9 cellular contexts compared by ENCODE assay signal in the genomic region with DNA sequence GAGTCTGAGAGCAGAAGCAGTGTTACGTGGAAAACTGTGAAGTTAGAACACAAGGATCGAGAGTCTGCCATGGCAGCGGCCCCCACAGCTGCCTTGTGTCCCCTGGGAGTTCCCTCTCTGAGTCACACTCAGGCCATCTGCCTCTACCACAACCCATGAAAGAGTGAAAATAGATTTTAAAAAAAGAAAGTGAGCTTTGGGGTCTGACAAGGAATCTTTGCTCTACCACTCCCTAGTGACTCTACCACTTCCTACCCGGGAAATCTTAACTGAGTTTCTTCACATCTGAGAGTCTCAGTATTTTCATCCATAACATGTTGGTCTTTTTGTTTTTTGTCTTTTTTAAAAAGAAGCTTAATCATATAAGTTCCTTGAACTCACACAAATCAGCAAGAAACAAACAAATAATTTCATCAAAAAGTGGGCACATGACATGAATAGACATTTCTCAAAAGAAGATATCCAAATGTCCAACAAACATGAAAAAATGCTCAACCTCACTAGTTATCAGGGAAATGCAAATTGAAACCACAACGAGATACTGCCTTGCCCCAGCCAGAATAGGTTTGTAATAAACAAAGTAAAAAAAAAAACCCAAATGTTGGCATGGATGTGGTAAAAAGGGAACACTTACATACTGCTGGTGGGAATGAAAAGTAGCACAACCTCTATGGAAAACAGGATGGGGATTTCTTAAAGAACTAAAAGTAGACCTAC. TPM values are rescaled to one million over a fixed set of nuclear protein-coding genes. Genes with fewer than 3 reads are reported as not detected.
DNase-seq lines count a peak whose midpoint lies in the region; ATAC-seq, FAIRE-seq and TF ChIP-seq lines count a peak whose summit lies in the region.
"Had no signal": no experiment of that assay in that cellular context is flagged by ENCODE, and none has a peak within 500 bp of the region (broad histone marks: within the 10 kb centered on the region; RNA-seq: fewer than 3 reads in every experiment).

No MANE protein-coding gene starts in this region.

- H3K36me3 ChIP-seq in A673 (ENCODE audit: insufficient read depth, low read length, poor library complexity, severe bottlenecking) (no peaks in the 10 kb centered on the region), skeletal muscle satellite cell (ENCODE audit: insufficient read depth, low read length) (no peaks in the 10 kb centered on the region)

- H3K4me3 ChIP-seq in A673 (ENCODE audit: low read depth, low read length, poor library complexity, severe bottlenecking) (no peak overlapping the region), astrocyte of the spinal cord (ENCODE audit: low read depth, low read length) (no peak overlapping the region), skeletal muscle satellite cell (ENCODE audit: low read length) (peak overlapping the region; percentile 6)
- H3K4me3 ChIP-seq: lung had no signal

- TF ChIP-seq CTCF in A673 (conservative IDR thresholded peaks at IDR 0.05; ENCODE audit: low read depth, low read length) (no peak), astrocyte of the spinal cord (IDR thresholded peaks at IDR 0.05; ENCODE audit: low read depth, low read length) (no peak)

- H3K27me3 ChIP-seq in A673 (replicated peaks; ENCODE audit: insufficient read depth, low read depth, low read length, poor library complexity) (no peaks in the 10 kb centered on the region), skeletal muscle satellite cell (ENCODE audit: control insufficient read depth, insufficient read depth, low read length) (no peaks in the 10 kb centered on the region)

- H3K9ac ChIP-seq in skeletal muscle satellite cell (ENCODE audit: low read depth, low read length), result peak overlapping the region; percentile 54

- intact Hi-C loops in A673 (cut with micrococcal nuclease; ENCODE audit: unreplicated experiment), result no loop called here

- peak; percentile 89 for ATAC-seq in HG03135 (IDR thresholded peaks at IDR 0.05; ENCODE audit: unreplicated experiment)

- DNase-seq in A673 (ENCODE audit: low spot score), result peak; percentile 77
- DNase-seq in GM19239 (ENCODE audit: insufficient read length, low spot score), result peak; percentile 53
- DNase-seq in astrocyte of the spinal cord (ENCODE audit: low read depth, low spot score), result peak; percentile 22
- no peak for DNase-seq in NCI-H2196 treated with DMSO at 0.1 percent for 48 hours (lab: John Stamatoyannopoulos, UW; ENCODE audit: unreplicated experiment)
- DNase-seq in stimulated activated CD4-positive, alpha-beta T cell treated with anti-CD3 and anti-CD28 coated beads, Interleukin-4, amount 100 ng/mL, for 24 hours, result no peak
- no peak for DNase-seq in NCI-H2196 (lab: John Stamatoyannopoulos, UW; ENCODE audit: unreplicated experiment)

- BruUV-seq in A673 (replicated peaks; lab: Mats Ljungman, UMichigan), result no TSS peak

- CTCF ChIA-PET in A673 (lab: Charles Lee), result no interaction called here

- in situ Hi-C loops in astrocyte of the spinal cord (cut with HindIII; ENCODE audit: low sequenced_read_pairs), result no loop called here

- FAIRE-seq in GM19239 (lab: Jason Lieb, UNC), result peak; percentile 97

- H3K27ac ChIP-seq in A673 (ENCODE audit: low read depth, low read length, poor library complexity, severe bottlenecking), result peak overlapping the region; percentile 12

- H3K9me3 ChIP-seq in A673 (ENCODE audit: low read depth, low read length, poor library complexity, severe bottlenecking) (no peaks in the 10 kb centered on the region), skeletal muscle satellite cell (replicated peaks; ENCODE audit: low read length) (no peaks in the 10 kb centered on the region)

- POLR2A ChIA-PET in A673 (lab: Charles Lee; ENCODE audit: low non-redundant PET), result interaction anchor here (0.6 kb wide), 1 partner anchor 339 kb away, joined by 3 read pairs; no protein-coding TSS in a partner anchor

- H3K4me2 ChIP-seq in skeletal muscle satellite cell (ENCODE audit: low read length), result peak overlapping the region; percentile 43

- H3K4me1 ChIP-seq in A673 (ENCODE audit: insufficient read depth, low read length, poor library complexity, severe bottlenecking) (peaks cover 16% of the 10 kb centered on the region), skeletal muscle satellite cell (ENCODE audit: control insufficient read depth, insufficient read depth, low read length) (peaks cover 17% of the 10 kb centered on the region)

RNA-seq across cellular contexts. Expression of gene MSGN1, which starts 2.4 kb away (rescaled TPM):
- total RNA-seq in A673 (2021), result not detected in 2 replicates
- total RNA-seq in skeletal muscle satellite cell (2012; rRNA removed), result not detected in 2 replicates
- total RNA-seq: lung had no signal

RNA-seq across cellular contexts. Expression of gene GEN1, which starts 60.0 kb away (rescaled TPM):
- total RNA-seq in A673 (2021), result 33.6 and 36.0 TPM in 2 replicates
- total RNA-seq in skeletal muscle satellite cell (2012; rRNA removed), result 13.8 and 17.2 TPM in 2 replicates

Comparison
In these comparisons a context has a peak if more than half of its experiments do, and no peak if none do; other contexts are left out.
1. DNase-seq: peak in A673 (single experiment), GM19239 (single experiment) and astrocyte of the spinal cord (single experiment); none in NCI-H2196 treated with DMSO at 0.1 percent for 48 hours (single experiment), stimulated activated CD4-positive, alpha-beta T cell treated with anti-CD3 and anti-CD28 coated beads, Interleukin-4, amount 100 ng/mL, for 24 hours (single experiment) and NCI-H2196 (single experiment).